25 cellular contexts compared by ENCODE assay signal in genomic region chr1:26403656-26404055, GRCh38. TPM values are rescaled to one million over a fixed set of nuclear protein-coding genes. Genes with fewer than 3 reads are reported as not detected.
"Had no signal": no experiment of that assay in that cellular context is flagged by ENCODE, and none has a peak within 500 bp of the region (broad histone marks: within the 10 kb centered on the region; RNA-seq: fewer than 3 reads in every experiment).

No MANE protein-coding gene starts in this region.

- H3K36me3 Mint-ChIP-seq: activated naive CD8-positive, alpha-beta T cell; T-cell had no signal

- DNase-seq: activated CD4-positive, alpha-beta memory T cell treated with anti-CD3 and anti-CD28 coated beads, Interleukin-2, amount 10 ng/mL, durations not matched to agents 7 days and 5 days; activated CD4-positive, alpha-beta T cell treated with anti-CD3 and anti-CD28 coated beads, Interleukin-2, amount 50 U/mL, for 1 hour; activated CD4-positive, CD25-positive, alpha-beta regulatory T cell; activated gamma-delta T cell; activated naive CD4-positive, alpha-beta T cell treated with anti-CD3 and anti-CD28 coated beads for 36 hours; activated T-cell treated with anti-CD3 and anti-CD28 coated beads for 4 hours; activated T-cell treated with anti-CD3 and anti-CD28 coated beads, Interleukin-2, amount 50 U/mL, for 48 hours; caudate nucleus; Kasumi-1; NCI-H1105 treated with DMSO at 0.1 percent for 48 hours; NCI-H1436 treated with DMSO at 0.1 percent for 48 hours; NCI-H187; NCI-H2081; NCI-H510A treated with DMSO at 0.1 percent for 48 hours; PC-3; T-cell; T-helper 2 cell; T1000 had no signal

- H3K27ac ChIP-seq: SK-N-MC, VCaP had no signal

- H3K27ac Mint-ChIP-seq: activated CD4-positive, alpha-beta memory T cell treated with anti-CD3 and anti-CD28 coated beads, Interleukin-2, amount 10 ng/mL, durations not matched to agents 7 days and 5 days; activated naive CD4-positive, alpha-beta T cell treated with anti-CD3 and anti-CD28 coated beads for 36 hours; activated naive CD8-positive, alpha-beta T cell; activated T-helper 17 cell treated with anti-CD3 and anti-CD28 coated beads, Interleukin-2, amount 50 U/mL, for 72 hours had no signal

- H3K9me3 Mint-ChIP-seq: activated CD4-positive, alpha-beta memory T cell treated with anti-CD3 and anti-CD28 coated beads, Interleukin-2, amount 10 ng/mL, durations not matched to agents 7 days and 5 days; activated naive CD4-positive, alpha-beta T cell treated with anti-CD3 and anti-CD28 coated beads for 36 hours; activated T-helper 17 cell treated with anti-CD3 and anti-CD28 coated beads, Interleukin-2, amount 50 U/mL, for 72 hours; T-cell had no signal

- H3K4me3 ChIP-seq: SK-N-MC had no signal

- FAIRE-seq: TTC549 had no signal

- H3K4me3 Mint-ChIP-seq: activated CD4-positive, alpha-beta memory T cell treated with anti-CD3 and anti-CD28 coated beads, Interleukin-2, amount 10 ng/mL, durations not matched to agents 7 days and 5 days; activated naive CD4-positive, alpha-beta T cell treated with anti-CD3 and anti-CD28 coated beads for 36 hours; activated naive CD8-positive, alpha-beta T cell; activated T-helper 17 cell treated with anti-CD3 and anti-CD28 coated beads, Interleukin-2, amount 50 U/mL, for 72 hours; T-cell had no signal

RNA-seq across cellular contexts. Expression of gene LIN28A, which starts 7.0 kb away (rescaled TPM):
- total RNA-seq: activated CD4-positive, alpha-beta memory T cell treated with anti-CD3 and anti-CD28 coated beads, Interleukin-2, amount 10 ng/mL, durations not matched to agents 7 days and 5 days; activated CD8-positive, alpha-beta memory T cell treated with anti-CD3 and anti-CD28 coated beads for 36 hours; activated naive CD4-positive, alpha-beta T cell treated with anti-CD3 and anti-CD28 coated beads for 36 hours; activated T-helper 17 cell treated with anti-CD3 and anti-CD28 coated beads, Interleukin-2, amount 50 U/mL, for 72 hours; chondrocyte; PC-3 had no signal

RNA-seq across cellular contexts. Expression of gene ZNF683, which starts 31.1 kb away (rescaled TPM):
- total RNA-seq: activated naive CD4-positive, alpha-beta T cell treated with anti-CD3 and anti-CD28 coated beads for 36 hours; activated T-helper 17 cell treated with anti-CD3 and anti-CD28 coated beads, Interleukin-2, amount 50 U/mL, for 72 hours; chondrocyte; PC-3 had no signal

RNA-seq across cellular contexts. Expression of gene CRYBG2, which starts 49.7 kb away (rescaled TPM):
- total RNA-seq: chondrocyte had no signal
